ENCODE assay signal across 24 cellular contexts in the genomic region with DNA sequence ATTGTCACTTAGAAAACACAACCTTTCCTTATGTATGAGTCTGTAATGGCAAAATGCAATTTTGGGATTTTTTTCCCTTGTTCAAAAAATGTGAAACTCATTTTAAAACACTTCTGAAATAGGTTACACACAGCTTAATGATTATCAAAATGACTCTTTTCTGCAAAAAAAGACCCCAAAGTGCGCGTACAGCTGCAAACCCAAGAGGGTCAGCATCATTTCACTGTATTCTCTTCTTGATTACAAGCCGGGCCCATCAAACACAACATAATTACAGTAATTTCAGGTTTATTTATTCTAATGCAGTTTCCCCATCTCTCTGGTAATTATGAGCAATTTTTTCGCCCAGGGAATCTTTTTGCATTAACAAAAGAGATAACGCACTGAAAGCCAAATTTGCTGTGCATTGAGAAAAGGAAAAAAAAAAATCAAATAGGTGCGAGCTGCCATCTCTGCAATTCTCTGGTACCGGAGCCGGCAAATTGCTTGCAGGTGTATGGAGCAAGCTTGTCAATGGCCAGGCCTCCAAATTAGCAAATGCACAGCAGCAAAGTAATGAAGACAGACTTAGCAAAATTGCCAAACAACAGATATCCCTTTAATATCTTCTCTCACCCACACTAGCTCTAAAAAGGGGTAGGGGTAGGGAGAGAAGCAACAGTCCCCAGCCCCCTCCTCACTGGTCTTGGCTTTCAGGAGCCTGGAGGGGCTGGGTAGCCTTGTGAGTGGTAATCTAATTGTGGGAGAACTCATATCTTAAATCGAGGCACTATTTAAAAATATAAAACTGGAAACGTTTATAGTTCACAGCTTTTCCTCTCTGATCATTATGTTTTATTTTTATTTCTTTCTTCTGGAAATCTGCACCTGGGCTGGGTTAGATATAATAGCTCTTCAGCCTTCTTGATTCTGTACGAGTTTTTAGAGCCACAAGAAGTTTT. TPM values are rescaled to one million over a fixed set of nuclear protein-coding genes. Genes with fewer than 3 reads are reported as not detected.
A peak's percentile ranks its signal among the peaks of the same experiment; 100 is the strongest.
DNase-seq lines count a peak whose midpoint lies in the region; ATAC-seq and TF ChIP-seq lines count a peak whose summit lies in the region.
"Had no signal": no experiment of that assay in that cellular context is flagged by ENCODE, and none has a peak within 500 bp of the region (broad histone marks: within the 10 kb centered on the region; RNA-seq: fewer than 3 reads in every experiment).

No MANE protein-coding gene starts in this region.

- H3K4me1 Mint-ChIP-seq in endodermal cell, result peaks cover 38% of the 10 kb centered on the region

- peak; percentile 7 for DNase-seq in 8988T
- peak; percentile 95 for DNase-seq in COR-L47 (lab: John Stamatoyannopoulos, UW)
- peak; percentile 94 for DNase-seq in NCI-H146 treated with DMSO at 0.1 percent for 48 hours (lab: John Stamatoyannopoulos, UW; ENCODE audit: unreplicated experiment)
- DNase-seq in endodermal cell, result peak; percentile 21
- no peak for DNase-seq in ureter (ENCODE audit: low spot score)
- DNase-seq in SHP77 (lab: John Stamatoyannopoulos, UW), result no peak
- DNase-seq in iPS-NIHi7 (ENCODE audit: extremely low spot score), result no peak
- DNase-seq: AML-193, Caco-2, HCEC 1CT, kidney glomerular epithelial cell, NCI-H187 treated with DMSO at 0.1 percent for 48 hours, NCI-H524, SIG-M5, stomach, trophoblast cell had no signal

- no peak overlapping the region for H3K27ac ChIP-seq in endodermal cell (ENCODE audit: low read depth, low read length)
- H3K27ac ChIP-seq: stomach had no signal

- H3K27me3 Mint-ChIP-seq in endodermal cell (ENCODE audit: insufficient read depth), result peaks cover 100% of the 10 kb centered on the region

- no peaks in the 10 kb centered on the region for H3K9me3 ChIP-seq in endodermal cell (ENCODE audit: control insufficient read depth, low read length)
- H3K9me3 ChIP-seq: Caco-2 had no signal

- H3K4me3 ChIP-seq in endodermal cell (ENCODE audit: low read length), result no peak overlapping the region
- H3K4me3 ChIP-seq: stomach had no signal

- TF ChIP-seq CTCF in endodermal cell (conservative IDR thresholded peaks at IDR 0.05), result no peak

- H3K9me3 Mint-ChIP-seq in endodermal cell, result no peaks in the 10 kb centered on the region
- H3K9me3 Mint-ChIP-seq: activated T-helper 2 cell treated with anti-CD3 and anti-CD28 coated beads, Interferon-gamma antibody, Interleukin-2, Interleukin-4, amounts not matched to agents 10 μg/mL and 5 μg/mL and 100 μg/mL, durations not matched to agents 14 hours and 24 hours and 36 hours had no signal

- ATAC-seq in HG03108 (IDR thresholded peaks at IDR 0.05; ENCODE audit: unreplicated experiment), result no peak
- ATAC-seq: naive thymus-derived CD8-positive, alpha-beta T cell had no signal

- WGBS in endodermal cell (ENCODE audit: insufficient coverage in 1 of 2, insufficient read length in 1 of 2), 2 experiments, result 15 to 24% methylated on average over 5 to 10 of the region's 11 CpGs

- peaks cover 5% of the 10 kb centered on the region for H3K4me1 ChIP-seq in endodermal cell (ENCODE audit: control insufficient read depth, insufficient read depth, low read length)

- H3K4me3 Mint-ChIP-seq in endodermal cell, result no peak overlapping the region

- peaks cover 100% of the 10 kb centered on the region for H3K27me3 ChIP-seq in endodermal cell (ENCODE audit: control insufficient read depth, insufficient read depth, low read length, poor library complexity, severe bottlenecking)

- H3K9ac ChIP-seq in endodermal cell (ENCODE audit: extremely low read depth, low read length, poor library complexity, severe bottlenecking), result no peak overlapping the region

- H3K36me3 ChIP-seq in endodermal cell (ENCODE audit: control insufficient read depth, insufficient read depth, low read length), result no peaks in the 10 kb centered on the region
- H3K36me3 ChIP-seq: stomach had no signal

- H3K27ac Mint-ChIP-seq in endodermal cell, result no peak overlapping the region
- H3K27ac Mint-ChIP-seq: activated T-helper 2 cell treated with anti-CD3 and anti-CD28 coated beads, Interferon-gamma antibody, Interleukin-2, Interleukin-4, amounts not matched to agents 10 μg/mL and 5 μg/mL and 100 μg/mL, durations not matched to agents 14 hours and 24 hours and 36 hours had no signal

- H3K36me3 Mint-ChIP-seq in endodermal cell (ENCODE audit: low read depth), result no peaks in the 10 kb centered on the region

RNA-seq across cellular contexts. Expression of a gene that starts 6.6 kb away (rescaled TPM):
- total RNA-seq in endodermal cell, result not detected
- polyA plus RNA-seq in endodermal cell (2013, experiment 1 of 2), result 10.5 TPM
- polyA plus RNA-seq in endodermal cell (2013, experiment 2 of 2), result 14.9 TPM
- not detected for total RNA-seq in ureter
- total RNA-seq: activated CD8-positive, alpha-beta memory T cell treated with anti-CD3 and anti-CD28 coated beads for 36 hours; epithelial cell of proximal tubule; naive thymus-derived CD8-positive, alpha-beta T cell; OCI-LY7; skeletal muscle tissue had no signal
- polyA plus RNA-seq: naive thymus-derived CD8-positive, alpha-beta T cell had no signal

RNA-seq across cellular contexts. Expression of a gene that starts 10.8 kb away (rescaled TPM):
- total RNA-seq in endodermal cell, result under 1 TPM in 1 of 2 donors, not detected in 1; 0.13 TPM
- polyA plus RNA-seq in endodermal cell (2013, experiment 1 of 2), result 8.9 TPM
- polyA plus RNA-seq in endodermal cell (2013, experiment 2 of 2), result 11.6 TPM
- total RNA-seq in ureter, result not detected
- total RNA-seq: activated CD8-positive, alpha-beta memory T cell treated with anti-CD3 and anti-CD28 coated beads for 36 hours; dermis microvascular lymphatic vessel endothelial cell; naive thymus-derived CD8-positive, alpha-beta T cell; skeletal muscle tissue; stomach had no signal
- polyA plus RNA-seq: naive thymus-derived CD8-positive, alpha-beta T cell had no signal

Comparison
In these comparisons a context has a peak if more than half of its experiments do, and no peak if none do; other contexts are left out.
1. DNase-seq: peak in 8988T (single experiment), COR-L47 (single experiment), NCI-H146 treated with DMSO at 0.1 percent for 48 hours (single experiment) and endodermal cell (single experiment); none in ureter (single experiment), SHP77 (0 of 2) and iPS-NIHi7 (single experiment).